ENCODE assay signal across 21 cellular contexts in the genomic region with DNA sequence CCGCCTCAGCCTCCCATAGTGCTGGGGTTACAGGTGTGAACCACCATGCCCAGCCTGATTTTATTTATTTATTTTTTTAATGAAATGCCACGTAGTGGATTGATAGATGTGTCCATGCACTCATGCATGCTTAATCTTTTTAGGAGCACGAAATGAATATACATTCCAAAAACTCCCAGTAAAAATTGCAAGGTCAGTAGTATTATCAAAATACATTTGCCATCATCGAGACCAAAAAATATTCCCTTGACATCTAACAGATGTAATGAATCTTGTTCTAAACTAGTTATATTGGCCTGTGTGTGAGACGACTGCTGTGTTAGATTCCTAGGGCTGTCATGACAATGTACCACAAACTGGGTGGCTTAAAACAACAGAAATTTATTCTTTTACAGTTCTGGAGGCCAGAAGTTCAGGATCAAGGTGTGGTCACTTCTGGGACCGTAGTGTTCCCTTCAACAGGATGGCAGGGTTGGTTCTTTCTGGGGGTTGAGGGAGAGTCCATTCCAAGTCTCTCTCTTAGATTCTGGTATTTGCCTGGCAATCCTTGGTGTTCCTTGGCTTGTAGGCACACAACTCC.
"Had no signal": no experiment of that assay in that cellular context is flagged by ENCODE, and none has a peak within 500 bp of the region (broad histone marks: within the 10 kb centered on the region; RNA-seq: fewer than 3 reads in every experiment).

No MANE protein-coding gene starts in this region.

- H3K27ac ChIP-seq: esophagus squamous epithelium, psoas muscle, spleen, upper lobe of right lung, vagina had no signal

- H3K27me3 ChIP-seq: esophagus squamous epithelium, gastroesophageal sphincter, neutrophil, spleen, upper lobe of right lung, vagina had no signal

- H3K36me3 ChIP-seq: esophagus squamous epithelium, gastroesophageal sphincter, neutrophil, spleen, upper lobe of right lung, vagina had no signal

- H3K4me3 Mint-ChIP-seq: naive thymus-derived CD8-positive, alpha-beta T cell; stimulated activated naive B cell treated with anti-CD40 and anti-IgM and Interleukin-4, amounts not matched to agents 10 μg/mL and 1 μg/mL and 100 μg/mL, for 72 hours had no signal

- H3K36me3 Mint-ChIP-seq: naive thymus-derived CD8-positive, alpha-beta T cell; stimulated activated naive B cell treated with anti-CD40 and anti-IgM and Interleukin-4, amounts not matched to agents 10 μg/mL and 1 μg/mL and 100 μg/mL, for 72 hours had no signal

- ATAC-seq: left ventricle myocardium superior; naive thymus-derived CD8-positive, alpha-beta T cell; psoas muscle; stimulated activated naive B cell treated with anti-CD40 and anti-IgM and Interleukin-4, amounts not matched to agents 10 μg/mL and 1 μg/mL and 100 μg/mL, for 72 hours had no signal

- H3K4me1 ChIP-seq: psoas muscle had no signal

- H3K9me3 ChIP-seq: esophagus squamous epithelium, gastroesophageal sphincter, neutrophil, psoas muscle, spleen, upper lobe of right lung, vagina had no signal

- DNase-seq: dermis blood vessel endothelial cell; esophagus squamous epithelium; foreskin fibroblast; kidney; left cardiac atrium; left ventricle myocardium superior; mesendoderm; naive thymus-derived CD8-positive, alpha-beta T cell; psoas muscle; retina; spleen; stimulated activated CD4-positive, alpha-beta T cell treated with anti-CD3 and anti-CD28 coated beads, Interleukin-15, amount 100 ng/mL, for 24 hours; stimulated activated CD4-positive, alpha-beta T cell treated with anti-CD3 and anti-CD28 coated beads, Interleukin-1b, Interleukin-23, amount 100 ng/mL, for 48 hours; stimulated activated CD4-positive, alpha-beta T cell treated with anti-CD3 and anti-CD28 coated beads, Interleukin-4, amount 100 ng/mL, for 4 hours; stimulated activated naive B cell treated with anti-CD40 and anti-IgM and Interleukin-4, amounts not matched to agents 10 μg/mL and 1 μg/mL and 100 μg/mL, for 72 hours; upper lobe of right lung had no signal

- H3K4me3 ChIP-seq: esophagus squamous epithelium, gastroesophageal sphincter, lung, psoas muscle, spleen, upper lobe of right lung, vagina had no signal

- H3K9me3 Mint-ChIP-seq: naive thymus-derived CD8-positive, alpha-beta T cell; stimulated activated naive B cell treated with anti-CD40 and anti-IgM and Interleukin-4, amounts not matched to agents 10 μg/mL and 1 μg/mL and 100 μg/mL, for 72 hours had no signal

- H3K27ac Mint-ChIP-seq: naive thymus-derived CD8-positive, alpha-beta T cell; stimulated activated naive B cell treated with anti-CD40 and anti-IgM and Interleukin-4, amounts not matched to agents 10 μg/mL and 1 μg/mL and 100 μg/mL, for 72 hours had no signal

- FAIRE-seq: colon, kidney had no signal
